In the genomic region with DNA sequence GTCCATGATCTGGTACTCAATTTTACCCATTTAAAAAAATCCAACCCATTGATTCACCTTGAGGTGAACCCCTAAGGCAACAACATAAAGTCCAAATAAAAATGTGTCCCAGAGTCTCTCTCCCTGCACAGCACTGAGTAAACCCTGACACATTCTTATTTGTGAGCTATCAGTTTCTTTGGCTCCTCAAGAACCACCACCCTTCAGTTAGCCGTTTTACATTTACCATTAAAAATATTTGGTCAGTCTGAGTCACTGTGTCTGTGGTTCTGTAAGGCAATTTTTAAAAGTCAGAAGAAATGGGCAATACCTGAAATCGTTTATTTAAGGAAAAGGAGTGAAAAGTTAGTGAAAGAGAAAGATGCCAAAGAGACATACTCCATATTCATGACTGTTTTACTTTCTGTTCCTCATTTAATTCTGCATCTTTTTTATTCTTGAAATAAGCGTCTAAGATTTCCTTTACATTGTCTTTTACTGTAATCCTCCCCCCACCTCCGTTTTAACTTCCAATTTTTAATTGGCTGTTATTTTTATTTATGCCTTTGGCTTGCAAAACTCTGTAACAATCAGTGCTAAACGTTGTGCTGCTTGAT, we compare ENCODE assay signal across 18 cellular contexts.
DNase-seq lines count a peak whose midpoint lies in the region; ATAC-seq and TF ChIP-seq lines count a peak whose summit lies in the region.
"Had no signal": no experiment of that assay in that cellular context is flagged by ENCODE, and none has a peak within 500 bp of the region (broad histone marks: within the 10 kb centered on the region; RNA-seq: fewer than 3 reads in every experiment).

No MANE protein-coding gene starts in this region.

- H3K4me2 ChIP-seq in MM.1S (ENCODE audit: low read depth, low read length) = no peak overlapping the region

- peak overlapping the region; percentile 61 to 94 for H3K27ac Mint-ChIP-seq in natural killer cell treated with Interleukin-12 subunit alpha and Interleukin-12 subunit beta and Interleukin-15 and Interleukin-18, amount 100 ng/mL, for 72 hours
- peak overlapping the region in 1 of 2 donors; percentile 12 for H3K27ac Mint-ChIP-seq in natural killer cell
- H3K27ac Mint-ChIP-seq in activated T-helper 17 cell treated with anti-CD3 and anti-CD28 coated beads, Interleukin-2, amount 50 U/mL, for 72 hours = no peak overlapping the region
- H3K27ac Mint-ChIP-seq: activated CD4-positive, alpha-beta T cell treated with anti-CD3 and anti-CD28 coated beads, Interleukin-2, amount 10 ng/mL, durations not matched to agents 7 days and 5 days; CD8-positive, alpha-beta memory T cell had no signal

- H3K9me3 Mint-ChIP-seq in natural killer cell treated with Interleukin-12 subunit alpha and Interleukin-12 subunit beta and Interleukin-15 and Interleukin-18, amount 100 ng/mL, for 72 hours = no peaks in the 10 kb centered on the region
- no peaks in the 10 kb centered on the region for H3K9me3 Mint-ChIP-seq in natural killer cell
- no peaks in the 10 kb centered on the region for H3K9me3 Mint-ChIP-seq in activated T-helper 17 cell treated with anti-CD3 and anti-CD28 coated beads, Interleukin-2, amount 50 U/mL, for 72 hours

- peaks cover 51% of the 10 kb centered on the region for H3K36me3 Mint-ChIP-seq in natural killer cell treated with Interleukin-12 subunit alpha and Interleukin-12 subunit beta and Interleukin-15 and Interleukin-18, amount 100 ng/mL, for 72 hours
- no peaks in the 10 kb centered on the region for H3K36me3 Mint-ChIP-seq in natural killer cell
- no peaks in the 10 kb centered on the region for H3K36me3 Mint-ChIP-seq in activated T-helper 17 cell treated with anti-CD3 and anti-CD28 coated beads, Interleukin-2, amount 50 U/mL, for 72 hours (ENCODE audit: low read depth)

- no peak for DNase-seq in natural killer cell treated with Interleukin-12 subunit alpha and Interleukin-12 subunit beta and Interleukin-15 and Interleukin-18, amount 100 ng/mL, for 72 hours (ENCODE audit: low spot score)
- DNase-seq in natural killer cell (no peak), MM.1S (no peak), SKM-1 treated with dmso at 0.1 percent for 144 hours (lab: John Stamatoyannopoulos, UW; ENCODE audit: unreplicated experiment) (no peak), NCI-H2107 treated with DMSO at 0.1 percent for 48 hours (lab: John Stamatoyannopoulos, UW; ENCODE audit: unreplicated experiment) (no peak)
- no peak for DNase-seq in activated naive CD4-positive, alpha-beta T cell treated with Interleukin-2 at 50 U/mL for 16 hours
- DNase-seq: activated CD4-positive, alpha-beta T cell treated with anti-CD3 and anti-CD28 coated beads, Interleukin-2, amount 10 ng/mL, durations not matched to agents 7 days and 5 days; activated naive CD4-positive, alpha-beta T cell treated with anti-CD3 and anti-CD28 coated beads, Interleukin-2, amount 50 U/mL, for 16 hours; CD8-positive, alpha-beta memory T cell; esophagus squamous epithelium; GOT3; lower lobe of right lung; NCI-H446 treated with DMSO at 0.1 percent for 48 hours; stimulated activated CD4-positive, alpha-beta T cell treated with anti-CD3 and anti-CD28 coated beads, Interleukin-2, amount 100 ng/mL, for 24 hours; substantia nigra had no signal

- H4K20me1 ChIP-seq in MM.1S (ENCODE audit: insufficient read depth, low read length) = no peaks in the 10 kb centered on the region

- H3F3A ChIP-seq in MM.1S (ENCODE audit: insufficient read depth, low read length) = no peaks in the 10 kb centered on the region

- H3K4me1 ChIP-seq in MM.1S (ENCODE audit: low read length) = no peaks in the 10 kb centered on the region
- H3K4me1 ChIP-seq: lower lobe of right lung, parathyroid adenoma had no signal

- no peaks in the 10 kb centered on the region for H3K9me3 ChIP-seq in MM.1S (replicated peaks; ENCODE audit: insufficient read depth, low read length)
- H3K9me3 ChIP-seq: esophagus squamous epithelium, lower lobe of right lung had no signal

- H3K9ac ChIP-seq in MM.1S (ENCODE audit: low read length) = no peak overlapping the region
- H3K9ac ChIP-seq: parathyroid adenoma had no signal

- ATAC-seq in natural killer cell treated with Interleukin-12 subunit alpha and Interleukin-12 subunit beta and Interleukin-15 and Interleukin-18, amount 100 ng/mL, for 72 hours = no peak
- ATAC-seq in natural killer cell (no peak), GM19467 (IDR thresholded peaks at IDR 0.05; ENCODE audit: unreplicated experiment) (no peak)
- ATAC-seq in activated T-helper 17 cell treated with anti-CD3 and anti-CD28 coated beads, Interleukin-2, amount 50 U/mL, for 72 hours (replicated peaks) = peak; percentile 35
- ATAC-seq: lower lobe of right lung had no signal

- no peaks in the 10 kb centered on the region for H3K36me3 ChIP-seq in MM.1S (replicated peaks; ENCODE audit: insufficient read depth, low read length)
- H3K36me3 ChIP-seq: esophagus squamous epithelium, lower lobe of right lung had no signal

- H3K27ac ChIP-seq in MM.1S (ENCODE audit: low read length) = no peak overlapping the region
- H3K27ac ChIP-seq: lower lobe of right lung, parathyroid adenoma had no signal

- no peaks in the 10 kb centered on the region for H3K27me3 ChIP-seq in MM.1S (replicated peaks; ENCODE audit: insufficient read depth, low read length)
- H3K27me3 ChIP-seq: esophagus squamous epithelium had no signal

- no peaks in the 10 kb centered on the region for H3K27me3 Mint-ChIP-seq in natural killer cell treated with Interleukin-12 subunit alpha and Interleukin-12 subunit beta and Interleukin-15 and Interleukin-18, amount 100 ng/mL, for 72 hours
- no peaks in the 10 kb centered on the region for H3K27me3 Mint-ChIP-seq in natural killer cell (ENCODE audit: low read depth in 2 of 2)
- no peaks in the 10 kb centered on the region for H3K27me3 Mint-ChIP-seq in activated T-helper 17 cell treated with anti-CD3 and anti-CD28 coated beads, Interleukin-2, amount 50 U/mL, for 72 hours
- H3K27me3 Mint-ChIP-seq: activated CD4-positive, alpha-beta T cell treated with anti-CD3 and anti-CD28 coated beads, Interleukin-2, amount 10 ng/mL, durations not matched to agents 7 days and 5 days had no signal

- peak overlapping the region; percentile 63 for H3K4me3 Mint-ChIP-seq in natural killer cell treated with Interleukin-12 subunit alpha and Interleukin-12 subunit beta and Interleukin-15 and Interleukin-18, amount 100 ng/mL, for 72 hours
- no peak overlapping the region for H3K4me3 Mint-ChIP-seq in natural killer cell
- no peak overlapping the region for H3K4me3 Mint-ChIP-seq in activated T-helper 17 cell treated with anti-CD3 and anti-CD28 coated beads, Interleukin-2, amount 50 U/mL, for 72 hours
- H3K4me3 Mint-ChIP-seq: activated CD4-positive, alpha-beta T cell treated with anti-CD3 and anti-CD28 coated beads, Interleukin-2, amount 10 ng/mL, durations not matched to agents 7 days and 5 days; CD8-positive, alpha-beta memory T cell had no signal

- H3K4me1 Mint-ChIP-seq in natural killer cell treated with Interleukin-12 subunit alpha and Interleukin-12 subunit beta and Interleukin-15 and Interleukin-18, amount 100 ng/mL, for 72 hours (ENCODE audit: low read depth in 2 of 2) = peaks cover 68 to 72% of the 10 kb centered on the region in 2 donors
- H3K4me1 Mint-ChIP-seq in natural killer cell = peaks cover 41 to 71% of the 10 kb centered on the region in 2 donors
- H3K4me1 Mint-ChIP-seq in activated T-helper 17 cell treated with anti-CD3 and anti-CD28 coated beads, Interleukin-2, amount 50 U/mL, for 72 hours = peaks cover 7% of the 10 kb centered on the region

- intact Hi-C loops in natural killer cell (cut with micrococcal nuclease) = no loop called here

- H2AFZ ChIP-seq in MM.1S (ENCODE audit: low read length) = peak overlapping the region; percentile 28; the same call in 1 of the 2 replicates
- H2AFZ ChIP-seq: parathyroid adenoma had no signal

- H3K9me2 ChIP-seq in MM.1S (replicated peaks; ENCODE audit: insufficient read depth, low read length) = no peaks in the 10 kb centered on the region

- H3K4me3 ChIP-seq in MM.1S (ENCODE audit: low read length) = no peak overlapping the region
- H3K4me3 ChIP-seq: esophagus squamous epithelium, lower lobe of right lung had no signal

- no peaks in the 10 kb centered on the region for H3K79me2 ChIP-seq in MM.1S (ENCODE audit: low read length)
- H3K79me2 ChIP-seq: parathyroid adenoma had no signal

- no peak for TF ChIP-seq CTCF in natural killer cell (IDR thresholded peaks at IDR 0.05)
- TF ChIP-seq CTCF in MM.1S (IDR thresholded peaks at IDR 0.05; ENCODE audit: low read length) = no peak
